Comparison of ENCODE assay signal across 9 cellular contexts in genomic region chr7:149865437-149865836, GRCh38. TPM values are rescaled to one million over a fixed set of nuclear protein-coding genes. Genes with fewer than 3 reads are reported as not detected.
DNase-seq lines count a peak whose midpoint lies in the region; ATAC-seq and TF ChIP-seq lines count a peak whose summit lies in the region.
"Had no signal": no experiment of that assay in that cellular context is flagged by ENCODE, and none has a peak within 500 bp of the region (broad histone marks: within the 10 kb centered on the region; RNA-seq: fewer than 3 reads in every experiment).

No MANE protein-coding gene starts in this region.

- peak; percentile 46 to 47 for DNase-seq in AML-193 (lab: John Stamatoyannopoulos, UW)
- DNase-seq in activated CD4-positive, alpha-beta T cell treated with anti-CD3 and anti-CD28 coated beads for 48 hours = peak; percentile 70
- peak; percentile 14 to 42 (median 38) for DNase-seq in effector memory CD4-positive, alpha-beta T cell
- no peak for DNase-seq in H4 (ENCODE audit: low spot score)
- DNase-seq in NCI-H146 treated with DMSO at 0.1 percent for 48 hours (lab: John Stamatoyannopoulos, UW; ENCODE audit: unreplicated experiment) = no peak
- DNase-seq in left lung = no peak
- no peak for DNase-seq in brain microvascular endothelial cell
- DNase-seq: glutamatergic neuron had no signal

- H3K36me3 ChIP-seq in effector memory CD4-positive, alpha-beta T cell (ENCODE audit: control insufficient read depth, insufficient read depth, low read length) = peaks cover 20% of the 10 kb centered on the region
- H3K36me3 ChIP-seq in left lung = peaks cover 0 to 46% of the 10 kb centered on the region in 2 donors
- no peaks in the 10 kb centered on the region for H3K36me3 ChIP-seq in brain microvascular endothelial cell (replicated peaks)

- ATAC-seq in HG02943 (IDR thresholded peaks at IDR 0.05; ENCODE audit: low read depth, unreplicated experiment) (peak; percentile 54), left lung (no peak)

- peaks cover 79% of the 10 kb centered on the region for H3K4me1 ChIP-seq in effector memory CD4-positive, alpha-beta T cell (ENCODE audit: control insufficient read depth, insufficient read depth, low read length, poor library complexity, severe bottlenecking)
- peaks cover 0 to 21% of the 10 kb centered on the region in 2 donors for H3K4me1 ChIP-seq in left lung

- peak overlapping the region; percentile 77 for H3K27ac ChIP-seq in effector memory CD4-positive, alpha-beta T cell (ENCODE audit: insufficient read depth, low read length, poor library complexity, severe bottlenecking)
- H3K27ac ChIP-seq in left lung (peak overlapping the region in 1 of 2 donors; percentile 30), brain microvascular endothelial cell (no peak overlapping the region)

- no peaks in the 10 kb centered on the region for H3K9me3 ChIP-seq in effector memory CD4-positive, alpha-beta T cell (ENCODE audit: control insufficient read depth, low read length)
- H3K9me3 ChIP-seq in left lung = no peaks in the 10 kb centered on the region

- no peak for TF ChIP-seq CTCF in left lung (IDR thresholded peaks at IDR 0.05)
- TF ChIP-seq CTCF in brain microvascular endothelial cell (IDR thresholded peaks at IDR 0.05; ENCODE audit: low read depth, low read length, missing control alignments) = no peak

- H3K4me3 ChIP-seq in effector memory CD4-positive, alpha-beta T cell (ENCODE audit: insufficient read depth, low read depth, low read length, poor library complexity, severe bottlenecking) = no peak overlapping the region
- H3K4me3 ChIP-seq in left lung = no peak overlapping the region
- no peak overlapping the region for H3K4me3 ChIP-seq in brain microvascular endothelial cell (ENCODE audit: low read depth, low read length)

- intact Hi-C loops in left lung (cut with DNase I) = no loop called here

- in situ Hi-C loops in brain microvascular endothelial cell (cut with HindIII; ENCODE audit: low pct_ligation_motif_present, low sequenced_read_pairs) = no loop called here

- no peaks in the 10 kb centered on the region for H3K27me3 ChIP-seq in effector memory CD4-positive, alpha-beta T cell (replicated peaks; ENCODE audit: control insufficient read depth, insufficient read depth, low read length, poor library complexity, severe bottlenecking)
- H3K27me3 ChIP-seq in left lung = no peaks in the 10 kb centered on the region
- no peaks in the 10 kb centered on the region for H3K27me3 ChIP-seq in brain microvascular endothelial cell (replicated peaks)

RNA-seq across cellular contexts. Expression of gene ATP6V0E2, which starts 8.3 kb away (rescaled TPM):
- total RNA-seq in H4 (2014; rRNA removed; shearing (Covaris generic)) = 21.6 and 25.4 TPM in 2 replicates
- 10 to 100 TPM; 18.4 to 30.5 TPM for total RNA-seq in left lung

RNA-seq across cellular contexts. Expression of gene ZNF862, which starts 27.3 kb away (rescaled TPM):
- 2.1 and 16.0 TPM in 2 replicates for total RNA-seq in H4 (2014; rRNA removed; shearing (Covaris generic))
- total RNA-seq in left lung = 10 to 100 TPM in 1 of 2 donors, 1 to 10 TPM in 1; 9.8 to 16.4 TPM

Comparison
In these comparisons a context has a peak if more than half of its experiments do, and no peak if none do; other contexts are left out.
1. DNase-seq: peak in AML-193 (2 of 2), activated CD4-positive, alpha-beta T cell treated with anti-CD3 and anti-CD28 coated beads for 48 hours (single experiment) and effector memory CD4-positive, alpha-beta T cell (3 of 3); none in H4 (single experiment), NCI-H146 treated with DMSO at 0.1 percent for 48 hours (single experiment), left lung (0 of 2) and brain microvascular endothelial cell (single experiment).